ENCODE assay signal across 8 cellular contexts in the genomic region with DNA sequence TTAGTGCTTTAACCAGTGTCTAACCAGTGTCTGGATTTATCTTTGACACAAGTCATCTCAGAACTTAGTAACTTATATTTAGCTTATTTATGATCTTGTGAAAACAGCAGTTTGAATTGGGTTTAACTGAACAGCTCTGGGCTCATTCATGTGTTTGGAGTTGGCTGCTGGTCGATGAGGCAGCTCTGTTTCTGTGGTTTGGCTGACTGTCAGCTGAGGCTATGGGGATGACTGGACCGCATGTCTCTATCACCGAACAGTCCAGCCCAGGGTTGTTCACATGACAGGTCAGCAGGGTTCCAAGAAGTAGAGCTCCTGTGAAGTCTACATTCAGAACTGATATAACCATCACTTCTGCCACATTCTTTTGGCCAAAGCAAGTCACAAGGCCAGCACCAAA. TPM values are rescaled to one million over a fixed set of nuclear protein-coding genes. Genes with fewer than 3 reads are reported as not detected.
DNase-seq lines count a peak whose midpoint lies in the region; ATAC-seq and TF ChIP-seq lines count a peak whose summit lies in the region.

No MANE protein-coding gene starts in this region.

- peaks cover 14% of the 10 kb centered on the region for H3K9me3 ChIP-seq in MG63

- no peaks in the 10 kb centered on the region for H3K27me3 ChIP-seq in MG63

- H3K4me3 ChIP-seq in MG63 (no peak overlapping the region), fibroblast of villous mesenchyme (ENCODE audit: low read depth, low read length) (no peak overlapping the region)

- peak; percentile 96 for ATAC-seq in GM18511 (IDR thresholded peaks at IDR 0.05; ENCODE audit: unreplicated experiment)

- H3K36me3 ChIP-seq in MG63 = no peaks in the 10 kb centered on the region

- DNase-seq in HCEC 1CT = peak; percentile 95
- peak; percentile 94 for DNase-seq in MG63
- DNase-seq in fibroblast of villous mesenchyme (ENCODE audit: low read depth) = peak; percentile 82
- no peak for DNase-seq in activated naive CD4-positive, alpha-beta T cell treated with anti-CD3 and anti-CD28 coated beads, Interleukin-2, amount 50 U/mL, for 16 hours
- no peak for DNase-seq in activated CD4-positive, alpha-beta T cell treated with anti-CD3 and anti-CD28 coated beads for 1 hour
- no peak for DNase-seq in DMS79 (lab: John Stamatoyannopoulos, UW)
- no peak for DNase-seq in mesenteric fat pad (ENCODE audit: low spot score)

- TF ChIP-seq CTCF in fibroblast of villous mesenchyme (IDR thresholded peaks at IDR 0.05; ENCODE audit: insufficient read depth, low read depth, low read length) = no peak

RNA-seq across cellular contexts. Expression of a gene that starts 29.1 kb away (rescaled TPM):
- total RNA-seq in MG63 (2014; rRNA removed; shearing (Covaris generic); ENCODE audit: low replicate concordance) = 1.7 and 2.7 TPM in 2 replicates
- total RNA-seq in fibroblast of villous mesenchyme (10.4 and 11.9 TPM in 2 replicates), mesenteric fat pad (12.6 TPM)

Comparison
In these comparisons a context has a peak if more than half of its experiments do, and no peak if none do; other contexts are left out.
1. DNase-seq: peak in HCEC 1CT (single experiment), MG63 (single experiment) and fibroblast of villous mesenchyme (single experiment); none in activated naive CD4-positive, alpha-beta T cell treated with anti-CD3 and anti-CD28 coated beads, Interleukin-2, amount 50 U/mL, for 16 hours (single experiment), activated CD4-positive, alpha-beta T cell treated with anti-CD3 and anti-CD28 coated beads for 1 hour (single experiment), DMS79 (single experiment) and mesenteric fat pad (single experiment).